9 cellular contexts compared by ENCODE assay signal in the genomic region with DNA sequence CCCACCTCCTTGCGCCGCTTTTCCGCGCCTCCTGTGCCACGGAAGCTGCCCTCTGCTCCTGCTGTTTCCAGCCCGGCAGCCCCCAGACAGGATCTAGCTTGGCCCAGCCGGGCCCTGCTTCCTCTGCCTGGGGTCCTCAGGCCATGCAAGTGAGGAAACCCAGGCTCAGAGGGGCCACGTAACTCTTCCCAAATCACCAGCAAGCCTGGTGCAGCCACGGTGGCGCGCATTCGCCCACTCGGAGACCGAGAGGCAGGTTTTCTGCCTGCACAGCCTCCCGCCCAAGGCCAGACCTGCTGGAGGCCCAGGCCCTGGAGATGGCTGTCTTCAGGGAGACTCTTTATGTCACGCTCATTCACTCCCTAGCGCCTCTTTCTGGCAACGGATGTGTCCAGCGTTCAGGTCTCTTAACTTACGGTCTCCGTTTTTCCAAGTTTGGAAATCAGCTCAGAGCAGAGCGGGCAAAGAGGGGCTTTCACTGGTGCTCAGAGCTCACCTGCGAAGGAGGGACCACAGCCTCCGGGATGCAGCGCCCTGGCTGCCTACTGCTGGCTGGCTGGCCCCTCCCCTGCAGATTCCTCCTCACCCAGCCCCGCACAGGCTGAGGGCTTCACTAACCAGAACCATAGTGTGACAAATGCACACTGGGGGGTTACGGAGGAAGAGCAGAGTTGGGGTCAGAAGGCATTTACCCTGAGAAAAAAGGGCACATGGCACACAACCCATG. TPM values are rescaled to one million over a fixed set of nuclear protein-coding genes. Genes with fewer than 3 reads are reported as not detected.
DNase-seq lines count a peak whose midpoint lies in the region; ATAC-seq and TF ChIP-seq lines count a peak whose summit lies in the region.
"Had no signal": no experiment of that assay in that cellular context is flagged by ENCODE, and none has a peak within 500 bp of the region (broad histone marks: within the 10 kb centered on the region; RNA-seq: fewer than 3 reads in every experiment).

No MANE protein-coding gene starts in this region.

- H3K4me3 ChIP-seq in HUES64 (ENCODE audit: low read length) (peak overlapping the region; percentile 53), gastrocnemius medialis (peak overlapping the region; percentile 41 to 59 (median 44))
- H3K4me3 ChIP-seq in CD4-positive, alpha-beta memory T cell (ENCODE audit: low read length in 2 of 2) = no peak overlapping the region

- H3K27ac ChIP-seq in HUES64 (ENCODE audit: low read depth, low read length) (peak overlapping the region; percentile 51; the same call in 1 of the 2 replicates), gastrocnemius medialis (no peak overlapping the region)
- H3K27ac ChIP-seq in CD4-positive, alpha-beta memory T cell (ENCODE audit: low read depth, low read length) = no peak overlapping the region

- no peaks in the 10 kb centered on the region for H3K9me3 Mint-ChIP-seq in chondrocyte (ENCODE audit: low read depth)
- no peaks in the 10 kb centered on the region for H3K9me3 Mint-ChIP-seq in CD4-positive, alpha-beta memory T cell
- H3K9me3 Mint-ChIP-seq: natural killer cell had no signal

- in situ Hi-C loops in gastrocnemius medialis (cut with MboI; ENCODE audit: low sequenced_read_pairs in 4 of 4) = no loop called here

- WGBS in HUES64 = 18% methylated on average over 27 of the region's 27 CpGs

- peak overlapping the region; percentile 62 for H3K9ac ChIP-seq in HUES64 (ENCODE audit: low read depth, low read length)

- CTCF ChIA-PET in CD4-positive, alpha-beta memory T cell (lab: Charles Lee; ENCODE audit: partially characterized antibody) = no interaction called here

- no peaks in the 10 kb centered on the region for H3K36me3 ChIP-seq in HUES64 (ENCODE audit: insufficient read depth, low read length)
- H3K36me3 ChIP-seq in gastrocnemius medialis = no peaks in the 10 kb centered on the region
- H3K36me3 ChIP-seq in CD4-positive, alpha-beta memory T cell (ENCODE audit: insufficient read depth, low read length) = no peaks in the 10 kb centered on the region

- peaks cover 12% of the 10 kb centered on the region for H3K4me1 Mint-ChIP-seq in chondrocyte (ENCODE audit: low read depth)
- no peaks in the 10 kb centered on the region for H3K4me1 Mint-ChIP-seq in CD4-positive, alpha-beta memory T cell
- H3K4me1 Mint-ChIP-seq: natural killer cell had no signal

- POLR2A ChIA-PET in CD4-positive, alpha-beta memory T cell (lab: Charles Lee; ENCODE audit: partially characterized antibody) = no interaction called here

- TF ChIP-seq CTCF in chondrocyte (IDR thresholded peaks at IDR 0.05) = no peak
- TF ChIP-seq CTCF in gastrocnemius medialis (IDR thresholded peaks at IDR 0.05 in 4 of 5, conservative IDR thresholded peaks at IDR 0.05 in 1 of 5) = no peak

- H3K27me3 ChIP-seq in HUES64 (ENCODE audit: insufficient read depth, low read length) (peaks cover 62% of the 10 kb centered on the region), gastrocnemius medialis (peaks cover 37 to 52% (median 48%) of the 10 kb centered on the region in 3 donors)
- H3K27me3 ChIP-seq in CD4-positive, alpha-beta memory T cell (ENCODE audit: insufficient read depth, low read length) = peaks cover 32% of the 10 kb centered on the region

- no peak overlapping the region for H3K27ac Mint-ChIP-seq in chondrocyte (ENCODE audit: unreplicated experiment)
- no peak overlapping the region for H3K27ac Mint-ChIP-seq in CD4-positive, alpha-beta memory T cell
- H3K27ac Mint-ChIP-seq: natural killer cell had no signal

- ATAC-seq in gastrocnemius medialis (no peak), GM21723 (IDR thresholded peaks at IDR 0.05; ENCODE audit: unreplicated experiment) (no peak), HG02852 (IDR thresholded peaks at IDR 0.05; ENCODE audit: unreplicated experiment) (no peak)
- ATAC-seq: natural killer cell had no signal

- H3K36me3 Mint-ChIP-seq in chondrocyte (ENCODE audit: low read depth) = peaks cover 1% of the 10 kb centered on the region
- H3K36me3 Mint-ChIP-seq in CD4-positive, alpha-beta memory T cell = no peaks in the 10 kb centered on the region
- H3K36me3 Mint-ChIP-seq: natural killer cell had no signal

- H3K9me3 ChIP-seq in HUES64 (ENCODE audit: insufficient read depth, low read depth, low read length) = no peaks in the 10 kb centered on the region
- no peaks in the 10 kb centered on the region for H3K9me3 ChIP-seq in gastrocnemius medialis
- H3K9me3 ChIP-seq in CD4-positive, alpha-beta memory T cell (ENCODE audit: control insufficient read depth in 1 of 2, low read length in 2 of 2) = no peaks in the 10 kb centered on the region

- H3K4me1 ChIP-seq in HUES64 (ENCODE audit: insufficient read depth, low read length) = peaks cover 10% of the 10 kb centered on the region; the same call in 1 of the 2 replicates
- peaks cover 9 to 16% of the 10 kb centered on the region in 2 donors for H3K4me1 ChIP-seq in gastrocnemius medialis
- peaks cover 5% of the 10 kb centered on the region for H3K4me1 ChIP-seq in CD4-positive, alpha-beta memory T cell (ENCODE audit: insufficient read depth, low read length)

- peak overlapping the region; percentile 74 for H3K4me3 Mint-ChIP-seq in chondrocyte (ENCODE audit: unreplicated experiment)
- H3K4me3 Mint-ChIP-seq in CD4-positive, alpha-beta memory T cell = peak overlapping the region in 3 of 8 donors; percentile 7 to 42 (median 29)
- H3K4me3 Mint-ChIP-seq: natural killer cell had no signal

- TF ChIP-seq POLR2A in gastrocnemius medialis (IDR thresholded peaks at IDR 0.05) = no peak

- intact Hi-C loops in gastrocnemius medialis (cut with DNase I; ENCODE audit: low total_unique reads) = no loop called here
- intact Hi-C loops in CD4-positive, alpha-beta memory T cell (cut with micrococcal nuclease) = no loop called here

- H3K27me3 Mint-ChIP-seq in chondrocyte (ENCODE audit: low read depth) = peaks cover 35% of the 10 kb centered on the region
- H3K27me3 Mint-ChIP-seq in CD4-positive, alpha-beta memory T cell = peaks cover 30 to 36% of the 10 kb centered on the region in 2 donors

- no peak for DNase-seq in chondrocyte (ENCODE audit: low spot score)
- DNase-seq in kidney tubule cell (ENCODE audit: low spot score) = peak; percentile 16
- DNase-seq in gastrocnemius medialis = no peak
- no peak for DNase-seq in NCI-H187 treated with DMSO at 0.1 percent for 48 hours (lab: John Stamatoyannopoulos, UW)
- no peak for DNase-seq in CD4-positive, alpha-beta memory T cell
- DNase-seq: natural killer cell had no signal

RNA-seq across cellular contexts. Expression of gene CEP170B, which starts 20.6 kb away (rescaled TPM):
- polyA plus RNA-seq in HUES64 (2013, experiment 1 of 2) = 12.0 TPM
- polyA plus RNA-seq in HUES64 (2013, experiment 2 of 2) = 11.1 TPM
- 31.7 to 39.6 TPM (median 39.2 TPM) in 3 replicates for total RNA-seq in chondrocyte
- 10 to 100 TPM in 1 of 4 donors, 1 to 10 TPM in 3; 4.5 to 13.0 (median 7.1) TPM for total RNA-seq in gastrocnemius medialis
- total RNA-seq in CD4-positive, alpha-beta memory T cell = 1 to 10 TPM; 3.0 to 3.8 TPM
- polyA plus RNA-seq in CD4-positive, alpha-beta memory T cell = under 1 TPM in 1 of 2 donors, not detected in 1; 0.16 TPM

RNA-seq across cellular contexts. Expression of gene ZBTB42, which starts 43.6 kb away (rescaled TPM):
- polyA plus RNA-seq in HUES64 (2013, experiment 1 of 2) = 1.9 TPM
- 2.3 TPM for polyA plus RNA-seq in HUES64 (2013, experiment 2 of 2)
- total RNA-seq in chondrocyte (2.1 to 2.8 TPM (median 2.6 TPM) in 3 replicates), gastrocnemius medialis (10 to 100 TPM in 3 of 4 donors, 1 to 10 TPM in 1; 2.4 to 20.8 (median 12.5) TPM)
- total RNA-seq in CD4-positive, alpha-beta memory T cell = 10 to 100 TPM; 11.6 to 12.3 TPM
- 1 to 10 TPM; 2.0 to 2.1 TPM for polyA plus RNA-seq in CD4-positive, alpha-beta memory T cell

RNA-seq across cellular contexts. Expression of gene AKT1, which starts 48.9 kb away (rescaled TPM):
- 42.6 TPM for polyA plus RNA-seq in HUES64 (2013, experiment 1 of 2)
- polyA plus RNA-seq in HUES64 (2013, experiment 2 of 2) = 50.8 TPM
- 143 to 158 TPM (median 156 TPM) in 3 replicates for total RNA-seq in chondrocyte
- 10 to 100 TPM; 44.4 to 70.4 (median 57.0) TPM for total RNA-seq in gastrocnemius medialis
- total RNA-seq in CD4-positive, alpha-beta memory T cell = 10 to 100 TPM; 88.7 to 90.5 TPM
- 10 to 100 TPM in 1 of 2 donors, 1 to 10 TPM in 1; 5.3 to 23.5 TPM for polyA plus RNA-seq in CD4-positive, alpha-beta memory T cell

Comparison
In these comparisons a context has a peak if more than half of its experiments do, and no peak if none do; other contexts are left out.
1. H3K4me3 ChIP-seq: peak in HUES64 (single experiment) and gastrocnemius medialis (4 of 4); none in CD4-positive, alpha-beta memory T cell (0 of 2).